Comparison of ENCODE assay signal across 1 cellular context in the genomic region with DNA sequence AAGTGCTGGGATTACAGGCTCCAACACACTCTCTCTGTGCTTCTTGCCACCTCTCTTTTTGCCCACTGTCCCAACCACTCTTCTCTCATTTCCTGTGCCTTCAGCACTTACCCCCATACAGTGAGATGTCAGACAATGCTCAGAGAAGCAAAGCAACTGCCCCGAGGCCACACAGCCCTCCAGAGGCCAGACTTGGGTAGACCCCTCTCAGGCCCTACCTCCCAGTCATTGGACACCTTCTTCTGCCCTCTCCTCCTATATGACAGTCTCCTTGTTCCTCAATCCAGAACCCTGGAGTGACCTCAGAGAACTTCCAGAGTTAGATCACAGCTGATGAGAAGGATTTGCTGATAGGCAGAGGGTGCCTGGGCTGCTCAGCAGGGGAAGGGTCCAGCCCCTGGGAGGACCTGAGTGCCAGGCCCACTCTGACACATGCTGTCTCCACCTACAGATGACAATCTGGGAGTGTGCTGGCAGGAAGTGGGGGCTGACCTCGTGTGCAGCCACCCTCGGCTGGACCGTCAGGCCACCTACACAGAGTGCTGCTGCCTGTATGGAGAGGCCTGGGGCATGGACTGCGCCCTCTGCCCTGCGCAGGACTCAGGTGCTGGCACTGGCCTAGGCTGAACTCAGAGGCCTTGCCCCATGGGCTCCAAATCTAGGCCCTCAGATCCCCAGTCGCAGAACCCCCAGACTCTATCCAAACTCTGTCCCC.
TF ChIP-seq lines count a peak whose summit lies in the region.

No MANE protein-coding gene starts in this region.

TF ChIP-seq in HepG2, 621 proteins besides CTCF, POLR2A, EP300 and RAD21:
- no peak for TF ChIP-seq ZNF773 (CRISPR knock-in tag; IDR thresholded peaks at IDR 0.05; ENCODE audit: borderline replicate concordance)
- peak; percentile 55; the same call in 1 of the 2 replicates for TF ChIP-seq ZNF768 (CRISPR knock-in tag; IDR thresholded peaks at IDR 0.05)
